Comparison of ENCODE assay signal across 13 cellular contexts in the genomic region with DNA sequence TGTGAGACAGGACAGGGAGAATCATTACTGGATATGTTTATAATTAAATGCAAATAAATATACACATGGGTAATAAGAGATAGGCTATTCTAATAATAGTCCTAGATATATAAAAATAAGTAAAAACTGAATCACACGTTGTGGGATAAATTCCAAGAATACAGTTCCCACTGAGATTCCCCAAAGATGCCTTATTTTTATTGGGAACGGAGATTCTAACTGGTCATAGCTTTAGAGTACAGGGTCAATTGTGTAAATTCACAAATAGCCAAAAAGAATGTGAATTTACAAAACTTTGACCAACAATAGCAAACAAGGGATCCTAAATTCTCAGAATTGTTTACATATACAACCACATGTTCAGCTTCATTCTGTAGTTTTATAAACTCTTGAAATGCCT.
A peak's percentile ranks its signal among the peaks of the same experiment; 100 is the strongest.
DNase-seq lines count a peak whose midpoint lies in the region; TF ChIP-seq lines count a peak whose summit lies in the region.
"Had no signal": no experiment of that assay in that cellular context is flagged by ENCODE, and none has a peak within 500 bp of the region (broad histone marks: within the 10 kb centered on the region; RNA-seq: fewer than 3 reads in every experiment).

No MANE protein-coding gene starts in this region.

- H3K9me3 ChIP-seq in adipocyte (ENCODE audit: control insufficient read depth, low read length), result no peaks in the 10 kb centered on the region
- H3K9me3 ChIP-seq: HAP-1 had no signal

- peaks cover 31% of the 10 kb centered on the region for H3K4me1 ChIP-seq in adipocyte (ENCODE audit: control insufficient read depth, insufficient read depth, low read length)
- H3K4me1 ChIP-seq: HAP-1 had no signal

- H3K9ac ChIP-seq in adipocyte (ENCODE audit: low read length), result no peak overlapping the region

- no peaks in the 10 kb centered on the region for H3K27me3 ChIP-seq in adipocyte (replicated peaks; ENCODE audit: control insufficient read depth, insufficient read depth, low read length)

- H3K4me3 ChIP-seq in adipocyte (ENCODE audit: low read length) (no peak overlapping the region), fibroblast of the aortic adventitia (ENCODE audit: low read depth, low read length) (no peak overlapping the region)
- H3K4me3 ChIP-seq: GM12878, HAP-1 had no signal

- DNase-seq in EH (ENCODE audit: low read depth) (peak; percentile 86), adipocyte (ENCODE audit: low read depth) (peak; percentile 5), fibroblast of the aortic adventitia (ENCODE audit: low read depth) (peak; percentile 16), stromal cell of bone marrow (ENCODE audit: low read depth) (peak; percentile 33), cerebellar nuclear complex (lab: John Stamatoyannopoulos, UW) (no peak), NCI-H2227 treated with DMSO at 0.1 percent for 48 hours (lab: John Stamatoyannopoulos, UW) (no peak), H4 (ENCODE audit: low spot score) (no peak)
- DNase-seq: AML-193; CD4-positive, alpha-beta memory T cell; DMS153; DMS79 had no signal

- TF ChIP-seq CTCF in fibroblast of the aortic adventitia (IDR thresholded peaks at IDR 0.05; ENCODE audit: insufficient read depth, low read length), result no peak

- H3K36me3 ChIP-seq in adipocyte (ENCODE audit: control insufficient read depth, insufficient read depth, low read length, severe bottlenecking), result peaks cover 19% of the 10 kb centered on the region
- H3K36me3 ChIP-seq: HAP-1 had no signal

Comparison
In these comparisons a context has a peak if more than half of its experiments do, and no peak if none do; other contexts are left out.
1. DNase-seq: peak in EH (single experiment), adipocyte (single experiment), fibroblast of the aortic adventitia (single experiment) and stromal cell of bone marrow (single experiment); none in cerebellar nuclear complex (0 of 2), NCI-H2227 treated with DMSO at 0.1 percent for 48 hours (single experiment) and H4 (single experiment).